ENCODE assay signal across 17 cellular contexts in the genomic region with DNA sequence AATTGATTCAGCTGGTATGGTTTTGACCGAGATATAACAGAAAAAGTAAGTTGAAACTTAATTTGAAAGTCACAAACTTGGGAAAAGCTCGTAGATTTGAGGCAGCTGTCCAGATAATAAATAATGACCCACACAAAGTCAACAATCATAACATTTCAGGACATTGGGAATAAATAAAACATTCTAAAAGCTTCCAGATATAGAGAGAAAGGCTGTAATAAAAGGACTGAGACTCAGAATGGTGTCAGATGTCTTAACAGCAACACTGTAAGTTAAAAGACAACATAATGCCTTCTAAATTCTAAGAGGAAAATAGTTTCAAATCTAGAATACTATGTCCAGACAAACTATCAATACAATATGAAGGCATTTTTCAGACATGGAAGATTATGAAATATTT.
DNase-seq lines count a peak whose midpoint lies in the region; ATAC-seq, FAIRE-seq and TF ChIP-seq lines count a peak whose summit lies in the region.
"Had no signal": no experiment of that assay in that cellular context is flagged by ENCODE, and none has a peak within 500 bp of the region (broad histone marks: within the 10 kb centered on the region; RNA-seq: fewer than 3 reads in every experiment).

No MANE protein-coding gene starts in this region.

- peak overlapping the region; percentile 19 for H3K27ac Mint-ChIP-seq in progenitor cell of endocrine pancreas
- H3K27ac Mint-ChIP-seq in activated CD4-positive, alpha-beta memory T cell treated with anti-CD3 and anti-CD28 coated beads for 36 hours: no peak overlapping the region
- H3K27ac Mint-ChIP-seq: CD4-positive, alpha-beta T cell had no signal

- no peaks in the 10 kb centered on the region for H3K9me3 Mint-ChIP-seq in progenitor cell of endocrine pancreas (ENCODE audit: low read depth)
- no peaks in the 10 kb centered on the region for H3K9me3 Mint-ChIP-seq in activated CD4-positive, alpha-beta memory T cell treated with anti-CD3 and anti-CD28 coated beads for 36 hours
- H3K9me3 Mint-ChIP-seq: CD4-positive, alpha-beta T cell had no signal

- no peaks in the 10 kb centered on the region for H3K36me3 Mint-ChIP-seq in progenitor cell of endocrine pancreas (ENCODE audit: insufficient read depth)
- no peaks in the 10 kb centered on the region for H3K36me3 Mint-ChIP-seq in activated CD4-positive, alpha-beta memory T cell treated with anti-CD3 and anti-CD28 coated beads for 36 hours

- H3K27me3 Mint-ChIP-seq in progenitor cell of endocrine pancreas: no peaks in the 10 kb centered on the region
- no peaks in the 10 kb centered on the region for H3K27me3 Mint-ChIP-seq in activated CD4-positive, alpha-beta memory T cell treated with anti-CD3 and anti-CD28 coated beads for 36 hours
- H3K27me3 Mint-ChIP-seq: CD4-positive, alpha-beta T cell had no signal

- H3K4me3 Mint-ChIP-seq in progenitor cell of endocrine pancreas (ENCODE audit: low read depth): no peak overlapping the region
- H3K4me3 Mint-ChIP-seq in activated CD4-positive, alpha-beta memory T cell treated with anti-CD3 and anti-CD28 coated beads for 36 hours: no peak overlapping the region
- H3K4me3 Mint-ChIP-seq: CD4-positive, alpha-beta T cell had no signal

- no peak for TF ChIP-seq CTCF in LNCaP clone FGC (IDR thresholded peaks at IDR 0.05; ENCODE audit: control insufficient read depth, extremely low read depth, insufficient read depth)
- no peak for TF ChIP-seq CTCF in progenitor cell of endocrine pancreas (IDR thresholded peaks at IDR 0.05; ENCODE audit: unreplicated experiment)

- peak overlapping the region; percentile 34 for H3K4me3 ChIP-seq in LNCaP clone FGC (ENCODE audit: low read depth, low read length)
- H3K4me3 ChIP-seq: A549, HAP-1 had no signal

- CTCF ChIA-PET in activated CD4-positive, alpha-beta memory T cell treated with anti-CD3 and anti-CD28 coated beads for 36 hours (lab: Charles Lee): no interaction called here

- peak; percentile 82 for FAIRE-seq in endometrium (lab: Jason Lieb, UNC)
- FAIRE-seq: A549, GM12892, GM19239 had no signal

- no peak for DNase-seq in LNCaP clone FGC (ENCODE audit: low read depth)
- no peak for DNase-seq in progenitor cell of endocrine pancreas (ENCODE audit: low spot score, unreplicated experiment)
- DNase-seq in NCI-H2171 (lab: John Stamatoyannopoulos, UW): no peak
- no peak for DNase-seq in activated CD4-positive, alpha-beta memory T cell treated with anti-CD3 and anti-CD28 coated beads for 36 hours
- DNase-seq: AML-193; Caco-2; CD4-positive, alpha-beta T cell; DMS153; DMS79; GDM1 had no signal

- POLR2A ChIA-PET in activated CD4-positive, alpha-beta memory T cell treated with anti-CD3 and anti-CD28 coated beads for 36 hours (lab: Charles Lee): no interaction called here

- intact Hi-C loops in activated CD4-positive, alpha-beta memory T cell treated with anti-CD3 and anti-CD28 coated beads for 36 hours (cut with micrococcal nuclease): no loop called here

- H3K4me1 Mint-ChIP-seq in progenitor cell of endocrine pancreas (ENCODE audit: low read depth): no peaks in the 10 kb centered on the region
- H3K4me1 Mint-ChIP-seq in activated CD4-positive, alpha-beta memory T cell treated with anti-CD3 and anti-CD28 coated beads for 36 hours (ENCODE audit: low read depth): no peaks in the 10 kb centered on the region

- ATAC-seq in HG03039 (IDR thresholded peaks at IDR 0.05; ENCODE audit: unreplicated experiment) (no peak), GM18519 (IDR thresholded peaks at IDR 0.05; ENCODE audit: low FRiP score, unreplicated experiment) (no peak)
- ATAC-seq: A549 had no signal
